Comparison of ENCODE assay signal across 7 cellular contexts in the genomic region with DNA sequence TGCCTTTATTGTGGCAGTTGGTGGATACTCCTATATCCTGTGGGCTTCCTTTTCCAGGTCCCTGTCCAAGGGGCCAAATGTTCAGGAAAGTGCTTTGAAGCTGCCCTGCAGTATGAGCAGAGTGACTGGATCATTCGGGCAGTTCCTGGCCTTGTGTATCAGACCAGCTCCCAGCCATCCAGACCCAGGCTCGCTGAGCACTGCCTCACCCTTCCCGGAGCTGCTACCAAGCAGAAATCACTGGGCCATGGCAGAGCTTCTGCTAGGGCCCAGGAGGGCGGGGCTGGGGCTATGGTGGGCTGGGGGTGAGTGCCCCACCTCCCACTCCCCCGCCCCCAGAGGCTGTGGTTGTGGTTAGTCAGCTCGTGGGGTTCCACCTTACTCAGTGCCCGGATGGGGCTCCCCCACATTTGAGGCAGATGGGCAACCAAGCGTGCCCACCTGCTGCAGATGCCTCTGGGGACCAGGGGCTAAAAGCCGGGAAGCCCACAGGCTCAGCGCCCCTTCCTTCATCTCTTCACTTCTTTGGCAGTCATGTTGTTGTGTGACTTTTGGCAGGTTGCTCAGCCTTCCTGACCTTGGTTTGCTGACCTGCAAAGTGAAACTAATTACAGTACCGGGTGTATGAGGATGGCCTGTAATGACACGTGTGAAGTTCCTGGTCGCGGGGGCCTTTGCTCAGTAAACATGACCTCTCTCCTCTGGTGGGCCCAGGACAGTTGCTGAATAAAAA. TPM values are rescaled to one million over a fixed set of nuclear protein-coding genes. Genes with fewer than 3 reads are reported as not detected.
A peak's percentile ranks its signal among the peaks of the same experiment; 100 is the strongest.
DNase-seq lines count a peak whose midpoint lies in the region; ATAC-seq and FAIRE-seq lines count a peak whose summit lies in the region.

No MANE protein-coding gene starts in this region.

- peak; percentile 56 for DNase-seq in GM19239 (ENCODE audit: insufficient read length, low spot score)
- DNase-seq in activated CD4-positive, CD25-positive, alpha-beta regulatory T cell (lab: John Stamatoyannopoulos, UW): peak; percentile 30 to 48 (median 36)
- DNase-seq in left colon: peak in 1 of 2 donors; percentile 41
- no peak for DNase-seq in hippocampal formation (lab: John Stamatoyannopoulos, UW)
- no peak for DNase-seq in putamen (ENCODE audit: low spot score)
- DNase-seq in SHP77 treated with DMSO at 0.1 percent for 48 hours (lab: John Stamatoyannopoulos, UW): no peak

- intact Hi-C loops in left colon (cut with DNase I, micrococcal nuclease): loop anchor here in 1 of 2 donors (10.0 kb wide), 1 partner anchor 98 kb away; no protein-coding TSS in a partner anchor

- FAIRE-seq in GM19239 (lab: Jason Lieb, UNC): peak; percentile 96

- ATAC-seq in HG02981 (IDR thresholded peaks at IDR 0.05; ENCODE audit: unreplicated experiment) (peak; percentile 48), left colon (peak; percentile 56)

RNA-seq across cellular contexts. Expression of gene LRRC32, which starts 2.0 kb away (rescaled TPM):
- 10 to 100 TPM; 12.5 to 15.6 TPM for total RNA-seq in left colon

Comparison
In these comparisons a context has a peak if more than half of its experiments do, and no peak if none do; other contexts are left out.
1. DNase-seq: peak in GM19239 (single experiment) and activated CD4-positive, CD25-positive, alpha-beta regulatory T cell (4 of 4); none in hippocampal formation (0 of 2), putamen (single experiment) and SHP77 treated with DMSO at 0.1 percent for 48 hours (single experiment).